ENCODE assay signal across 7 cellular contexts in genomic region chr21:42220138-42220701, GRCh38. TPM values are rescaled to one million over a fixed set of nuclear protein-coding genes. Genes with fewer than 3 reads are reported as not detected.
DNase-seq lines count a peak whose midpoint lies in the region; ATAC-seq and TF ChIP-seq lines count a peak whose summit lies in the region.

No MANE protein-coding gene starts in this region.

- ATAC-seq in GM18498 (IDR thresholded peaks at IDR 0.05; ENCODE audit: unreplicated experiment): peak; percentile 58
- ATAC-seq in SK-N-SH treated with all-trans-retinoic acid at 6 μM for 48 hours: peak; percentile 61

- H3K4me2 ChIP-seq in trophoblast cell (ENCODE audit: low read length): peak overlapping the region; percentile 65

- no peak overlapping the region for H2AK5ac ChIP-seq in trophoblast cell (ENCODE audit: low read length)

- no peak overlapping the region for H3K18ac ChIP-seq in trophoblast cell (ENCODE audit: low read length)

- DNase-seq in LoVo (ENCODE audit: low spot score): peak; percentile 34
- peak in 1 of 2 donors; percentile 84 for DNase-seq in ascending aorta (ENCODE audit: low spot score in 2 of 2)
- DNase-seq in right atrium auricular region (ENCODE audit: low spot score): peak; percentile 73
- peak; percentile 89 to 98 for DNase-seq in trophoblast cell
- DNase-seq in SKM-1 (lab: John Stamatoyannopoulos, UW; ENCODE audit: unreplicated experiment): no peak

- no peak overlapping the region for H4K8ac ChIP-seq in trophoblast cell (ENCODE audit: low read depth, low read length)

- H3K9me3 ChIP-seq in ascending aorta (no peaks in the 10 kb centered on the region), right atrium auricular region (no peaks in the 10 kb centered on the region), trophoblast cell (ENCODE audit: insufficient read depth, low read depth, low read length) (peaks cover 18% of the 10 kb centered on the region)

- peak overlapping the region; percentile 68 to 82 for H3K4me3 ChIP-seq in ascending aorta
- H3K4me3 ChIP-seq in right atrium auricular region: peak overlapping the region; percentile 61 to 65
- H3K4me3 ChIP-seq in trophoblast cell (ENCODE audit: low read depth, low read length): no peak overlapping the region

- H3K79me1 ChIP-seq in trophoblast cell (ENCODE audit: low read length): no peaks in the 10 kb centered on the region

- no peak overlapping the region for H4K91ac ChIP-seq in trophoblast cell (ENCODE audit: low read depth, low read length)

- H2BK5ac ChIP-seq in trophoblast cell (ENCODE audit: low read depth, low read length, poor library complexity): no peak overlapping the region

- intact Hi-C loops in ascending aorta (cut with DNase I): no loop called here

- H4K12ac ChIP-seq in trophoblast cell (ENCODE audit: low read depth, low read length): no peak overlapping the region

- no peak for TF ChIP-seq CTCF in ascending aorta (IDR thresholded peaks at IDR 0.05)
- TF ChIP-seq CTCF in right atrium auricular region (IDR thresholded peaks at IDR 0.05): no peak

- no peak overlapping the region for H3K9ac ChIP-seq in trophoblast cell (ENCODE audit: low read length)

- H2BK120ac ChIP-seq in trophoblast cell (ENCODE audit: insufficient read depth, low read length, poor library complexity): no peak overlapping the region

- H3K27ac ChIP-seq in ascending aorta (peak overlapping the region; percentile 51 to 63), right atrium auricular region (peak overlapping the region; percentile 71 to 84), trophoblast cell (ENCODE audit: low read depth, low read length) (no peak overlapping the region)

- no peak overlapping the region for H3K23ac ChIP-seq in trophoblast cell (ENCODE audit: low read length)

- H2AFZ ChIP-seq in trophoblast cell (ENCODE audit: insufficient read depth, low read length, poor library complexity): no peak overlapping the region

- H2BK12ac ChIP-seq in trophoblast cell (ENCODE audit: low read length): no peak overlapping the region

- no peaks in the 10 kb centered on the region for H3K79me2 ChIP-seq in trophoblast cell (ENCODE audit: control insufficient read depth, insufficient read depth, low read length, poor library complexity)

- H3K4ac ChIP-seq in trophoblast cell (ENCODE audit: low read depth, low read length): no peak overlapping the region

- H3K27me3 ChIP-seq in ascending aorta: no peaks in the 10 kb centered on the region
- no peaks in the 10 kb centered on the region for H3K27me3 ChIP-seq in right atrium auricular region
- peaks cover 25% of the 10 kb centered on the region for H3K27me3 ChIP-seq in trophoblast cell (ENCODE audit: insufficient read depth, low read length)

- no CpG with 5 or more reads among the region's 26 CpGs for WGBS in trophoblast cell (ENCODE audit: extremely low coverage, insufficient coverage, insufficient read length)

- H3K36me3 ChIP-seq in ascending aorta (no peaks in the 10 kb centered on the region), right atrium auricular region (no peaks in the 10 kb centered on the region), trophoblast cell (ENCODE audit: control insufficient read depth in 1 of 2, insufficient read depth in 2 of 2, low read length in 2 of 2) (no peaks in the 10 kb centered on the region)

- H3K4me1 ChIP-seq in ascending aorta: peaks cover 6 to 25% of the 10 kb centered on the region in 2 donors
- peaks cover 0 to 32% of the 10 kb centered on the region in 2 donors for H3K4me1 ChIP-seq in right atrium auricular region
- peaks cover 10 to 11% of the 10 kb centered on the region in 2 experiments for H3K4me1 ChIP-seq in trophoblast cell (ENCODE audit: control insufficient read depth in 1 of 2, insufficient read depth in 2 of 2, low read length in 2 of 2)

- no peak overlapping the region for H3K14ac ChIP-seq in trophoblast cell (ENCODE audit: low read length)

TF ChIP-seq in SK-N-SH treated with all-trans-retinoic acid at 6 μM for 48 hours, 23 proteins besides CTCF, POLR2A, EP300 and RAD21:
- TF ChIP-seq ZNF8 (CRISPR knock-in tag; IDR thresholded peaks at IDR 0.05) (no peak), ARNTL (CRISPR knock-in tag; IDR thresholded peaks at IDR 0.05; ENCODE audit: borderline replicate concordance, low read depth) (no peak)

RNA-seq across cellular contexts. Expression of gene ABCG1, which starts 1.3 kb away (rescaled TPM):
- total RNA-seq in ascending aorta (39.5 TPM), right atrium auricular region (10 to 100 TPM in 1 of 2 donors, 1 to 10 TPM in 1; 7.9 to 12.3 TPM)
- 0.70 and 0.99 TPM in 2 replicates for polyA plus RNA-seq in trophoblast cell (2013)
